In the genomic region with DNA sequence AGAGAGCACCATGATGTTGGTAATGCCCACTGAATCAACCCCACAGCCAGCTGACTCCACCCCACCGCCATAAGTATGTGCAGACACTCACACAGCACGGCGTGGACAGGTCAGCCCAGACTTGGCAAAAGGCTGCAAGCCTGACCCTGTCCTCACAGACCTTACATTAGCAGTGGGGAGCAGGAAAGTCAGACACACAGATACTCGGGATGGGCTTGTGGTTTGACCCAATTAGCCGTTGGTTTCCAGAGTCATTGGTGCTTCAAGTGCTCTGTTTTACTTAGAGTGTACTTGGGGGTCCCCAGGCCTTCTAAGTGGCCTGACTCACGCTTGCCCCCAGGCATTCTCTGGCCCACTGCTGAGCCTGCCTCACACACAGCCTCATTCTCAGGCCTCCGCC, we compare ENCODE assay signal across 29 cellular contexts. TPM values are rescaled to one million over a fixed set of nuclear protein-coding genes. Genes with fewer than 3 reads are reported as not detected.
"Had no signal": no experiment of that assay in that cellular context is flagged by ENCODE, and none has a peak within 500 bp of the region (broad histone marks: within the 10 kb centered on the region; RNA-seq: fewer than 3 reads in every experiment).

No MANE protein-coding gene starts in this region.

- FAIRE-seq: endothelial cell of umbilical vein had no signal

- H3K36me3 Mint-ChIP-seq: naive thymus-derived CD8-positive, alpha-beta T cell; stimulated activated memory B cell treated with anti-CD40 and anti-IgM and Interleukin-4, amounts not matched to agents 10 μg/mL and 1 μg/mL and 100 μg/mL, for 72 hours had no signal

- H3K36me3 ChIP-seq: colonic mucosa, esophagus muscularis mucosa, gastroesophageal sphincter, heart left ventricle, lower lobe of right lung, ovary, sigmoid colon, suprapubic skin, transverse colon, upper lobe of right lung, uterus had no signal

- H2AFZ ChIP-seq: hepatocyte had no signal

- H3K27ac Mint-ChIP-seq: dendritic cell treated with granulocyte-macrophage colony-stimulating factor and Interleukin-4, amounts not matched to agents 40 ng/mL and 50 ng/mL, for 4 days; naive thymus-derived CD8-positive, alpha-beta T cell; nephron progenitor cell; stimulated activated memory B cell treated with anti-CD40 and anti-IgM and Interleukin-4, amounts not matched to agents 10 μg/mL and 1 μg/mL and 100 μg/mL, for 72 hours; stimulated activated naive CD8-positive, alpha-beta T cell treated with anti-CD3 and anti-CD28 coated beads, Interleukin-15, Interleukin-2, amounts not matched to agents 100 ng/mL and 50 ng/mL, for 24 hours had no signal

- H3K27me3 ChIP-seq: ovary, uterus had no signal

- H3K27ac ChIP-seq: colonic mucosa, esophagus muscularis mucosa, foreskin keratinocyte, gastroesophageal sphincter, heart left ventricle, hepatocyte, lower lobe of right lung, ovary, psoas muscle, sigmoid colon, suprapubic skin, transverse colon, upper lobe of right lung, uterus had no signal

- DNase-seq: colonic mucosa; effector memory CD4-positive, alpha-beta T cell; foreskin keratinocyte; heart left ventricle; left ventricle myocardium superior; lower lobe of right lung; naive thymus-derived CD8-positive, alpha-beta T cell; nephron progenitor cell; occipital lobe; ovary; posterior cingulate gyrus; psoas muscle; right cardiac atrium; sigmoid colon; stimulated activated CD4-positive, alpha-beta T cell treated with anti-CD3 and anti-CD28 coated beads, Interleukin-4, amount 100 ng/mL, for 4 hours; transverse colon; upper lobe of right lung; uterus had no signal

- H3K4me3 Mint-ChIP-seq: dendritic cell treated with granulocyte-macrophage colony-stimulating factor and Interleukin-4, amounts not matched to agents 40 ng/mL and 50 ng/mL, for 4 days; naive thymus-derived CD8-positive, alpha-beta T cell; nephron progenitor cell; stimulated activated memory B cell treated with anti-CD40 and anti-IgM and Interleukin-4, amounts not matched to agents 10 μg/mL and 1 μg/mL and 100 μg/mL, for 72 hours; stimulated activated naive CD8-positive, alpha-beta T cell treated with anti-CD3 and anti-CD28 coated beads, Interleukin-15, Interleukin-2, amounts not matched to agents 100 ng/mL and 50 ng/mL, for 24 hours had no signal

- H3K4me2 ChIP-seq: hepatocyte had no signal

- H3K79me2 ChIP-seq: hepatocyte had no signal

- H3K4me3 ChIP-seq: colonic mucosa, esophagus muscularis mucosa, gastroesophageal sphincter, heart left ventricle, hepatocyte, lower lobe of right lung, ovary, psoas muscle, sigmoid colon, suprapubic skin, transverse colon, upper lobe of right lung, uterus had no signal

- H3K9me3 ChIP-seq: colonic mucosa, esophagus muscularis mucosa, gastroesophageal sphincter, heart left ventricle, lower lobe of right lung, ovary, psoas muscle, sigmoid colon, suprapubic skin, transverse colon, upper lobe of right lung, uterus had no signal

- H3K9me3 Mint-ChIP-seq: dendritic cell treated with granulocyte-macrophage colony-stimulating factor and Interleukin-4, amounts not matched to agents 40 ng/mL and 50 ng/mL, for 4 days; naive thymus-derived CD8-positive, alpha-beta T cell; nephron progenitor cell; stimulated activated memory B cell treated with anti-CD40 and anti-IgM and Interleukin-4, amounts not matched to agents 10 μg/mL and 1 μg/mL and 100 μg/mL, for 72 hours; stimulated activated naive CD8-positive, alpha-beta T cell treated with anti-CD3 and anti-CD28 coated beads, Interleukin-15, Interleukin-2, amounts not matched to agents 100 ng/mL and 50 ng/mL, for 24 hours had no signal

- H3K4me1 ChIP-seq: colonic mucosa, esophagus muscularis mucosa, foreskin keratinocyte, gastroesophageal sphincter, heart left ventricle, psoas muscle, sigmoid colon, upper lobe of right lung, uterus had no signal

RNA-seq across cellular contexts. Expression of gene EN1, which starts 36.7 kb away (rescaled TPM):
- total RNA-seq: colonic mucosa; endothelial cell of umbilical vein; epithelial cell of proximal tubule; fibroblast of lung; foreskin keratinocyte; left ventricle myocardium superior; naive thymus-derived CD8-positive, alpha-beta T cell; occipital lobe; ovary; renal cortical epithelial cell; right cardiac atrium; sigmoid colon; transverse colon; upper lobe of right lung; uterus had no signal
- polyA plus RNA-seq: endothelial cell of umbilical vein; fibroblast of lung; heart left ventricle; naive thymus-derived CD8-positive, alpha-beta T cell; ovary; right cardiac atrium; sigmoid colon had no signal
